13 cellular contexts compared by ENCODE assay signal in the genomic region with DNA sequence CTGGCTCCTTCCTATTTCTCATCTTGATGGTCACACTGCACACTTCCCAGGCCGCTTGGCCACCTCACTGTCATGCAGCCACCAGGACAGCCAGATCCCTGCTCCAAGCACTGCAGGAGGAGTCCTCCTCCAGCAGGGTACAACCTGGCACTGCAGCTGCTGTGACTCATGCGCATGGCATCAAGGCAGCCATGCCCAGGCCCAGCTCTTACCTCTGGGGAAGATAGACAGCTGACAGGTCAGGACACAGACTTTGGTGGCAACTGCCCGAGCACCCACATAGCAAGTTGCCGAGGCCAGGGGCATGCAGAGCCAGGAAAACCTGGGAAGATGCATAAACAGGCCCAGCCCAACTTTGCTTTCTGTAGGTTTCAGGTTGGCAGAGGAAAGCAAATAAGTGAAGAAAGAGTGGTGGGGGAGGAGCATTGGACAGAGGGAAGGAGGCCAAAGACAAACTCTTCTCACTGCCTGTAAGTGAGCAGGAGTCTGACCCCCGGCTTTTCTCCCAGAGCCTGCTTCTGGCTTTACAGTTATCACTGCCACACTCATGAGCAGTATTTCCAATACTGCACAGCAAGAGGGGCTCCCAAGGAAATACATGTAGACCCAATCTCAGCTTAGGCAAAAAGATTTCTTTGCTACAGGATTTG. TPM values are rescaled to one million over a fixed set of nuclear protein-coding genes. Genes with fewer than 3 reads are reported as not detected.
DNase-seq lines count a peak whose midpoint lies in the region; ATAC-seq and TF ChIP-seq lines count a peak whose summit lies in the region.
"Had no signal": no experiment of that assay in that cellular context is flagged by ENCODE, and none has a peak within 500 bp of the region (broad histone marks: within the 10 kb centered on the region; RNA-seq: fewer than 3 reads in every experiment).

No MANE protein-coding gene starts in this region.

- H3K36me3 ChIP-seq in Peyer's patch (no peaks in the 10 kb centered on the region), prostate gland (no peaks in the 10 kb centered on the region), A673 (ENCODE audit: insufficient read depth, low read length, poor library complexity, severe bottlenecking) (no peaks in the 10 kb centered on the region)

- no peaks in the 10 kb centered on the region for H3K9me3 ChIP-seq in Peyer's patch
- H3K9me3 ChIP-seq in prostate gland, result no peaks in the 10 kb centered on the region
- H3K9me3 ChIP-seq in A673 (ENCODE audit: low read depth, low read length, poor library complexity, severe bottlenecking), result no peaks in the 10 kb centered on the region

- POLR2A ChIA-PET in A673 (lab: Charles Lee; ENCODE audit: low non-redundant PET), result no interaction called here

- TF ChIP-seq CTCF in Peyer's patch (IDR thresholded peaks at IDR 0.05) (peak in 3 of 6 experiments; percentile 44 to 64 (median 57)), fibroblast of pulmonary artery (IDR thresholded peaks at IDR 0.05; ENCODE audit: low read length, missing control alignments) (peak; percentile 4), prostate gland (IDR thresholded peaks at IDR 0.05) (peak in 1 of 4 experiments; percentile 45), A673 (conservative IDR thresholded peaks at IDR 0.05; ENCODE audit: low read depth, low read length) (no peak)

- H3K4me3 ChIP-seq in Peyer's patch, result no peak overlapping the region
- no peak overlapping the region for H3K4me3 ChIP-seq in fibroblast of pulmonary artery (replicated peaks; ENCODE audit: low read depth, low read length)
- no peak overlapping the region for H3K4me3 ChIP-seq in prostate gland
- no peak overlapping the region for H3K4me3 ChIP-seq in A673 (ENCODE audit: low read depth, low read length, poor library complexity, severe bottlenecking)

- no peak for TF ChIP-seq POLR2A in Peyer's patch (IDR thresholded peaks at IDR 0.05)
- TF ChIP-seq POLR2A in prostate gland (IDR thresholded peaks at IDR 0.05), result no peak

- peaks cover 0 to 16% (median 0%) of the 10 kb centered on the region in 4 donors for H3K4me1 ChIP-seq in Peyer's patch
- H3K4me1 ChIP-seq in prostate gland (replicated peaks), result peaks cover 12% of the 10 kb centered on the region
- H3K4me1 ChIP-seq in A673 (ENCODE audit: insufficient read depth, low read length, poor library complexity, severe bottlenecking), result no peaks in the 10 kb centered on the region

- CTCF ChIA-PET in A673 (lab: Charles Lee), result no interaction called here

- DNase-seq in ACHN (peak; percentile 56), Peyer's patch (peak in 2 of 3 donors; percentile 69 to 81), fibroblast of pulmonary artery (ENCODE audit: low read depth) (peak; percentile 65), prostate gland (ENCODE audit: low spot score) (peak; percentile 41), A673 (ENCODE audit: low spot score) (no peak), SW 1271 (lab: John Stamatoyannopoulos, UW) (no peak)
- DNase-seq: activated T-cell treated with anti-CD3 and anti-CD28 coated beads, Interleukin-2, amount 50 U/mL, for 48 hours; AML-193; hypothalamus; naive B cell; stimulated activated CD4-positive, alpha-beta T cell treated with anti-CD3 and anti-CD28 coated beads, Interleukin-1b, Interleukin-23, amount 100 ng/mL, for 48 hours had no signal

- H3K27me3 ChIP-seq in Peyer's patch (no peaks in the 10 kb centered on the region), prostate gland (replicated peaks; ENCODE audit: insufficient read depth) (no peaks in the 10 kb centered on the region), A673 (replicated peaks; ENCODE audit: insufficient read depth, low read depth, low read length, poor library complexity) (peaks cover 12% of the 10 kb centered on the region)

- in situ Hi-C loops in ACHN (cut with HindIII; ENCODE audit: low pct_ligation_motif_present, low pct_unique_long_range_greater_than_20kb, low sequenced_read_pairs), result no loop called here

- H3K27ac ChIP-seq in Peyer's patch, result peak overlapping the region in 1 of 4 donors; percentile 53
- H3K27ac ChIP-seq in prostate gland, result peak overlapping the region; percentile 8 to 17
- H3K27ac ChIP-seq in A673 (ENCODE audit: low read depth, low read length, poor library complexity, severe bottlenecking), result no peak overlapping the region

- 61% methylated on average over 5 of the region's 5 CpGs for WGBS in prostate gland

- no peak for ATAC-seq in HG02981 (IDR thresholded peaks at IDR 0.05; ENCODE audit: unreplicated experiment)
- no peak for ATAC-seq in GM18858 (IDR thresholded peaks at IDR 0.05; ENCODE audit: unreplicated experiment)

- intact Hi-C loops in prostate gland (cut with DNase I) (no loop called here), A673 (cut with micrococcal nuclease; ENCODE audit: unreplicated experiment) (no loop called here)

- BruUV-seq in A673 (replicated peaks; lab: Mats Ljungman, UMichigan), result no TSS peak

RNA-seq across cellular contexts. Expression of gene SLC22A3, which starts 38.8 kb away (rescaled TPM):
- 10 to 100 TPM in 1 of 4 donors, 1 to 10 TPM in 3; 2.5 to 10.6 (median 8.9) TPM for total RNA-seq in Peyer's patch
- total RNA-seq in prostate gland, result 100 to 1,000 TPM in 1 of 2 donors, 10 to 100 TPM in 1; 50.2 to 118 TPM
- not detected in 2 replicates for total RNA-seq in A673 (2021)

Comparison
In these comparisons a context has a peak if more than half of its experiments do, and no peak if none do; other contexts are left out.
1. DNase-seq: peak in ACHN (single experiment), Peyer's patch (2 of 3), fibroblast of pulmonary artery (single experiment) and prostate gland (single experiment); none in A673 (single experiment) and SW 1271 (0 of 2).
2. RNA of gene SLC22A3, which starts 38.8 kb away (total RNA-seq): 50.2 to 118 TPM in prostate gland; 2.5 to 10.6 TPM in Peyer's patch and not detected in A673; every median in the first group is over 4 times any median in the second.